1 cellular context compared by ENCODE assay signal in the genomic region with DNA sequence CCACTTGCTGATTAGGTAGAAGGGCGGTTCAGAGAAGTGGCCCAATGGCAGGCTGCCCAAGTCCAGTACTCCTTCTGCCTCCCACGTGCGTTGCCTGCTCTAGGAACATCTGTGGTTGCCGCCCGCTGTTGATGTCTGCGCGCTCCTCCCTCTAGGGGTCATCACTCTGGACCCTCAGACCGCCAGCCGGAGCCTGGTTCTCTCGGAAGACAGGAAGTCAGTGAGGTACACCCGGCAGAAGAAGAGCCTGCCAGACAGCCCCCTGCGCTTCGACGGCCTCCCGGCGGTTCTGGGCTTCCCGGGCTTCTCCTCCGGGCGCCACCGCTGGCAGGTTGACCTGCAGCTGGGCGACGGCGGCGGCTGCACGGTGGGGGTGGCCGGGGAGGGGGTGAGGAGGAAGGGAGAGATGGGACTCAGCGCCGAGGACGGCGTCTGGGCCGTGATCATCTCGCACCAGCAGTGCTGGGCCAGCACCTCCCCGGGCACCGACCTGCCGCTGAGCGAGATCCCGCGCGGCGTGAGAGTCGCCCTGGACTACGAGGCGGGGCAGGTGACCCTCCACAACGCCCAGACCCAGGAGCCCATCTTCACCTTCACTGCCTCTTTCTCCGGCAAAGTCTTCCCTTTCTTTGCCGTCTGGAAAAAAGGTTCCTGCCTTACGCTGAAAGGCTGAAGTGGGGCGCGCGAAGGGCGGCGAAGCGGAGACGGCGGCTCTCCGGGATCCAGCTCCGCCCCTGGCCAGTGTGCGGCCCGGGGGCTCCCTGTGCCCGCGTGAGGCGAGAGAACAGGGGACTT.
TF ChIP-seq lines count a peak whose summit lies in the region.

No MANE protein-coding gene starts in this region.

TF ChIP-seq in endothelial cell of umbilical vein, 7 proteins besides CTCF, POLR2A, EP300 and RAD21:
- TF ChIP-seq EZH2 (IDR thresholded peaks at IDR 0.05; ENCODE audit: borderline replicate concordance, low read depth, low read length, severe bottlenecking): peak; percentile 86
- no peak for TF ChIP-seq FOS (IDR thresholded peaks at IDR 0.05; ENCODE audit: borderline replicate concordance, insufficient read depth, low read length)
